Comparison of ENCODE assay signal across 8 cellular contexts in the genomic region with DNA sequence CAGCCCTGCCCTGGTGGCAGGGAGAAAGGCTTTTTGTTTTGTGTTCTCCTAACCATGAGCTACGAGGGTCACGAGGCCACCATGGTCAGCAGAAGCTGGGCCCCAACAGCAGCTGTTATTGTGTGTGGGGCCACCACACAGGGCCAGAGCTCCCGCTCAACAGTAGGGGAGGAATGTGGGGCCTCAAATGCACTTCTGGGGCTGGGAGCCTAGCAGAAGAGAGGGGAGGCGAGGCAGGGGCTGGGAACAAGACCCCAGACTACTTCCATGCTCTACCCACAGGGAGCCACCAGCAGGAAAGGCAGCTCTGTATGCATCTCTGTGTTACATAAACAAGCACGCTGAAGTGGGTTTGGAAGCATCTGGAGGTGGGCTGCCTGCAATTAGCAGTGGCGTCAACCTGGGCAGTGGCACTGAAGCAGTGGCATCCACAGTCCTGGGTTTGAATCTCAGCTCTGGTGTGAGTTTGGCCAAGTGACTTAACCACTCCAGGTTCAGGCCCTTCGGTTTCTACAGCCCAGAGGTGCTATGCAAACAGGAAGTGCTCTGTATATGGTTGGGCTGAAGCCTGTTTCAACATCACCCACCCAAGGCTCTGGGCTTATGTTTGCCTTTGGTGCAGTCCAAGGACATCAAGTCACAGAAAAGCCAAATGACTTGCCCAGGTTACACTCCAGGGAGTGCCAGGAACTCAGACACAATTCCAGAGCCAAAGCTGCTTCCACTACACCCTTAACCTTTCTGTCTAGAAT. TPM values are rescaled to one million over a fixed set of nuclear protein-coding genes. Genes with fewer than 3 reads are reported as not detected.
DNase-seq lines count a peak whose midpoint lies in the region; ATAC-seq and TF ChIP-seq lines count a peak whose summit lies in the region.

No MANE protein-coding gene starts in this region.

- H3K27ac ChIP-seq in breast epithelium (peak overlapping the region; percentile 77 to 84), aorta (ENCODE audit: low read depth in 1 of 2, low read length in 2 of 2) (no peak overlapping the region)

- 71 to 72% methylated on average over 7 of the region's 7 CpGs for WGBS in aorta, 2 donors

- ATAC-seq in aorta (ENCODE audit: low FRiP score), result peak; percentile 50
- ATAC-seq in GM19328 (IDR thresholded peaks at IDR 0.05; ENCODE audit: unreplicated experiment), result no peak

- no peak for DNase-seq in activated naive CD4-positive, alpha-beta T cell (lab: John Stamatoyannopoulos, UW)
- DNase-seq in breast epithelium (ENCODE audit: low spot score in 2 of 2) (peak in 1 of 2 donors; percentile 39), medulla oblongata (ENCODE audit: extremely low spot score) (peak; percentile 92), aorta (no peak), NCI-H187 (lab: John Stamatoyannopoulos, UW) (no peak)
- no peak for DNase-seq in stimulated activated naive CD4-positive, alpha-beta T cell treated with Interleukin-2 at 50 U/mL for 16 hours (lab: John Stamatoyannopoulos, UW)

- H3K36me3 Mint-ChIP-seq in activated naive CD4-positive, alpha-beta T cell treated with anti-CD3 and anti-CD28 coated beads, Interleukin-2, amount 50 U/mL, for 24 hours, result peaks cover 2% of the 10 kb centered on the region

- no peaks in the 10 kb centered on the region for H3K36me3 ChIP-seq in breast epithelium
- H3K36me3 ChIP-seq in aorta (ENCODE audit: control insufficient read depth in 1 of 2, insufficient read depth in 2 of 2, low read length in 1 of 2), result no peaks in the 10 kb centered on the region

- intact Hi-C loops in breast epithelium (cut with DNase I; ENCODE audit: low total_unique reads) (loop anchor here (10.0 kb wide), 1 partner anchor 759 kb away; no protein-coding TSS in a partner anchor), aorta (cut with DNase I) (no loop called here)

- no peak for TF ChIP-seq POLR2A in breast epithelium (IDR thresholded peaks at IDR 0.05)

- H3K4me1 ChIP-seq in breast epithelium, result peaks cover 0 to 4% of the 10 kb centered on the region in 2 donors
- no peaks in the 10 kb centered on the region for H3K4me1 ChIP-seq in aorta (ENCODE audit: control insufficient read depth in 1 of 2, insufficient read depth in 2 of 2, low read length in 2 of 2)

- peak overlapping the region; percentile 17 for H3K27ac Mint-ChIP-seq in activated naive CD4-positive, alpha-beta T cell treated with anti-CD3 and anti-CD28 coated beads, Interleukin-2, amount 50 U/mL, for 24 hours

- H3K9me3 ChIP-seq in breast epithelium (no peaks in the 10 kb centered on the region), aorta (ENCODE audit: control insufficient read depth, low read length) (no peaks in the 10 kb centered on the region)

- H3K9me3 Mint-ChIP-seq in activated naive CD4-positive, alpha-beta T cell treated with anti-CD3 and anti-CD28 coated beads, Interleukin-2, amount 50 U/mL, for 24 hours, result no peaks in the 10 kb centered on the region

- peaks cover 32% of the 10 kb centered on the region for H3K4me1 Mint-ChIP-seq in activated naive CD4-positive, alpha-beta T cell treated with anti-CD3 and anti-CD28 coated beads, Interleukin-2, amount 50 U/mL, for 24 hours

- no peak for TF ChIP-seq CTCF in breast epithelium (IDR thresholded peaks at IDR 0.05)

- no peak overlapping the region for H3K4me3 ChIP-seq in breast epithelium
- H3K4me3 ChIP-seq in aorta (ENCODE audit: low read length in 2 of 2), result no peak overlapping the region

- H3K27me3 ChIP-seq in breast epithelium, result no peaks in the 10 kb centered on the region
- no peaks in the 10 kb centered on the region for H3K27me3 ChIP-seq in aorta (ENCODE audit: control insufficient read depth in 1 of 2, insufficient read depth in 2 of 2, low read length in 1 of 2)

- no peak overlapping the region for H3K4me3 Mint-ChIP-seq in activated naive CD4-positive, alpha-beta T cell treated with anti-CD3 and anti-CD28 coated beads, Interleukin-2, amount 50 U/mL, for 24 hours

- H3K27me3 Mint-ChIP-seq in activated naive CD4-positive, alpha-beta T cell treated with anti-CD3 and anti-CD28 coated beads, Interleukin-2, amount 50 U/mL, for 24 hours, result no peaks in the 10 kb centered on the region

RNA-seq across cellular contexts. Expression of a gene that starts 16.2 kb away (rescaled TPM):
- total RNA-seq in breast epithelium (10 to 100 TPM; 38.2 to 53.1 (median 40.1) TPM), aorta (10 to 100 TPM; 38.4 to 38.6 TPM)
- polyA plus RNA-seq in aorta, result 10 to 100 TPM; 25.4 to 31.7 TPM

RNA-seq across cellular contexts. Expression of a gene that starts 30.9 kb away (rescaled TPM):
- total RNA-seq in breast epithelium, result 1 to 10 TPM in 2 of 3 donors, under 1 TPM in 1; 0.64 to 6.4 (median 2.0) TPM
- 1 to 10 TPM; 2.5 to 3.9 TPM for total RNA-seq in aorta
- polyA plus RNA-seq in aorta, result 1 to 10 TPM in 1 of 2 donors, under 1 TPM in 1; 0.08 to 1.3 TPM

RNA-seq across cellular contexts. Expression of a gene that starts 35.9 kb away (rescaled TPM):
- total RNA-seq in breast epithelium (10 to 100 TPM; 10.2 to 20.0 (median 18.6) TPM), aorta (10 to 100 TPM in 1 of 2 donors, 1 to 10 TPM in 1; 9.8 to 21.1 TPM)
- 10 to 100 TPM in 1 of 2 donors, 1 to 10 TPM in 1; 4.3 to 14.6 TPM for polyA plus RNA-seq in aorta

Comparison
In these comparisons a context has a peak if more than half of its experiments do, and no peak if none do; other contexts are left out.
1. H3K27ac ChIP-seq: peak in breast epithelium (2 of 2); none in aorta (0 of 2).